In the genomic region with DNA sequence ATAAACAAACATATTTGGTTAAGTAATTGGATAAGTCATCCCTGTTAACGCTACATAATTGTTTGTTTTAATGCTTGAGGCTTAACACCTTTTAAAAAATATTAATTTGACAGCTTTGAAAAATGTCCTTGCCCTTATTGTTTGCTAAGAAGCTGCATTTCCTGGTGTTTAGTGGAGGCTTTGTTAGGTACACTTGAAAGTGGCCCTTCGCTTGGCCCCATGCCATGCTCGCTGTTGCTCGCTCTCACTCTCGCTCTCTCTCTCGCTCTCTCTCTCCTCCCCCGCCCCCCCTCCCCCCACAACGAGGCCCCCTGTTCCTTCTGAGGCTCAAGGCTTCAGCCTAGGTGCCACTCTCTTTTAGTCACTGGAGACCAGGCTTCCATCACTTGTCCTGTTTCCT, we compare ENCODE assay signal across 19 cellular contexts.
A peak's percentile ranks its signal among the peaks of the same experiment; 100 is the strongest.
DNase-seq lines count a peak whose midpoint lies in the region; ATAC-seq, FAIRE-seq and TF ChIP-seq lines count a peak whose summit lies in the region.
"Had no signal": no experiment of that assay in that cellular context is flagged by ENCODE, and none has a peak within 500 bp of the region (broad histone marks: within the 10 kb centered on the region; RNA-seq: fewer than 3 reads in every experiment).

No MANE protein-coding gene starts in this region.

- TF ChIP-seq CTCF in GM23338 (conservative IDR thresholded peaks at IDR 0.05; ENCODE audit: low read depth in 2 of 2) (no peak), neural progenitor cell (IDR thresholded peaks at IDR 0.05) (no peak)

- H3K9me2 ChIP-seq in GM23338 (ENCODE audit: insufficient read depth), result no peaks in the 10 kb centered on the region

- H3K27ac ChIP-seq in GM23338 (ENCODE audit: low read depth), result no peak overlapping the region
- H3K27ac ChIP-seq in SK-N-MC, result peak overlapping the region; percentile 60; the same call in 1 of the 2 replicates
- H3K27ac ChIP-seq in neural progenitor cell, result no peak overlapping the region
- H3K27ac ChIP-seq: psoas muscle, RWPE1, VCaP had no signal

- DNase-seq in GM23338 (ENCODE audit: low spot score), result no peak
- peak; percentile 35 for DNase-seq in NCI-H146 (lab: John Stamatoyannopoulos, UW)
- DNase-seq in SK-N-MC (ENCODE audit: low read depth, low spot score), result no peak
- no peak for DNase-seq in neural progenitor cell (ENCODE audit: low spot score)
- no peak for DNase-seq in Ammon's horn (ENCODE audit: low spot score)
- DNase-seq in HPDE6-E6E7 (ENCODE audit: extremely low spot score), result no peak
- no peak for DNase-seq in GM12891 (ENCODE audit: insufficient read length, low spot score)
- DNase-seq: activated CD4-positive, alpha-beta T cell treated with anti-CD3 and anti-CD28 coated beads, Interleukin-2, amount 50 U/mL, for 48 hours; Kasumi-1; naive thymus-derived CD8-positive, alpha-beta T cell; NCI-H1930; psoas muscle had no signal

- H3K27ac Mint-ChIP-seq in GM23338 (no peak overlapping the region), neural progenitor cell (peak overlapping the region; percentile 82)
- H3K27ac Mint-ChIP-seq: activated naive CD4-positive, alpha-beta T cell treated with anti-CD3 and anti-CD28 coated beads, Interleukin-2, amount 50 U/mL, for 24 hours; B cell; naive thymus-derived CD8-positive, alpha-beta T cell; T-helper 1 cell treated with Interleukin-12 subunit alpha and Interleukin-12 subunit beta and Interleukin-4 antibody, amounts not matched to agents 30 μg/mL and 1 μg/mL, for 36 hours had no signal

- H3K9me3 ChIP-seq in SK-N-MC (ENCODE audit: low read depth, low read length) (no peaks in the 10 kb centered on the region), neural progenitor cell (ENCODE audit: low read depth) (no peaks in the 10 kb centered on the region)
- H3K9me3 ChIP-seq: HAP-1, psoas muscle had no signal

- H3K9me3 Mint-ChIP-seq in GM23338 (no peaks in the 10 kb centered on the region), neural progenitor cell (no peaks in the 10 kb centered on the region)
- H3K9me3 Mint-ChIP-seq: activated naive CD4-positive, alpha-beta T cell treated with anti-CD3 and anti-CD28 coated beads, Interleukin-2, amount 50 U/mL, for 24 hours; naive thymus-derived CD8-positive, alpha-beta T cell; T-helper 1 cell treated with Interleukin-12 subunit alpha and Interleukin-12 subunit beta and Interleukin-4 antibody, amounts not matched to agents 30 μg/mL and 1 μg/mL, for 36 hours had no signal

- H2AFZ ChIP-seq in GM23338 (peak overlapping the region; percentile 82; the same call in 1 of the 2 replicates), neural progenitor cell (replicated peaks) (peak overlapping the region; percentile 47)

- no peak for ATAC-seq in GM23338
- ATAC-seq: naive thymus-derived CD8-positive, alpha-beta T cell; psoas muscle had no signal

- no peak for TF ChIP-seq POLR2A in GM12891 (IDR thresholded peaks at IDR 0.05; ENCODE audit: low read depth, low read length)

- no peaks in the 10 kb centered on the region for H3K27me3 ChIP-seq in GM23338 (ENCODE audit: insufficient read depth)
- no peaks in the 10 kb centered on the region for H3K27me3 ChIP-seq in neural progenitor cell

- H3K4me1 ChIP-seq in GM23338 (ENCODE audit: insufficient read depth) (peaks cover 8% of the 10 kb centered on the region; the same call in 1 of the 2 replicates), neural progenitor cell (peaks cover 12% of the 10 kb centered on the region)
- H3K4me1 ChIP-seq: psoas muscle had no signal

- H3K36me3 Mint-ChIP-seq in GM23338 (ENCODE audit: low read depth) (no peaks in the 10 kb centered on the region), neural progenitor cell (peaks cover 5% of the 10 kb centered on the region)
- H3K36me3 Mint-ChIP-seq: activated naive CD4-positive, alpha-beta T cell treated with anti-CD3 and anti-CD28 coated beads, Interleukin-2, amount 50 U/mL, for 24 hours; naive thymus-derived CD8-positive, alpha-beta T cell had no signal

- H4K20me1 ChIP-seq in GM23338 (replicated peaks; ENCODE audit: insufficient read depth) (no peaks in the 10 kb centered on the region), neural progenitor cell (ENCODE audit: low read depth) (no peaks in the 10 kb centered on the region)

- no peak overlapping the region for H3K9ac ChIP-seq in SK-N-MC (ENCODE audit: insufficient read length)
- H3K9ac ChIP-seq in neural progenitor cell, result no peak overlapping the region

- no peaks in the 10 kb centered on the region for H3K36me3 ChIP-seq in GM23338 (ENCODE audit: insufficient read depth)
- no peaks in the 10 kb centered on the region for H3K36me3 ChIP-seq in SK-N-MC (ENCODE audit: insufficient read depth, low read length)
- no peaks in the 10 kb centered on the region for H3K36me3 ChIP-seq in neural progenitor cell
- H3K36me3 ChIP-seq: HAP-1 had no signal

- no peak overlapping the region for H3K4me2 ChIP-seq in GM23338
- peak overlapping the region; percentile 29 for H3K4me2 ChIP-seq in neural progenitor cell

- H3K4me3 ChIP-seq in GM23338 (no peak overlapping the region), SK-N-MC (peak overlapping the region; percentile 7; the same call in 1 of the 2 replicates), neural progenitor cell (no peak overlapping the region)
- H3K4me3 ChIP-seq: HAP-1, lung, psoas muscle had no signal

- H3K79me2 ChIP-seq in GM23338 (replicated peaks; ENCODE audit: insufficient read depth) (no peaks in the 10 kb centered on the region), neural progenitor cell (ENCODE audit: low read depth) (no peaks in the 10 kb centered on the region)

- H3K27me3 Mint-ChIP-seq in GM23338 (ENCODE audit: insufficient read depth, low read depth, poor library complexity) (peaks cover 2% of the 10 kb centered on the region), neural progenitor cell (ENCODE audit: insufficient read depth, low read depth) (peaks cover 3% of the 10 kb centered on the region)
- H3K27me3 Mint-ChIP-seq: B cell had no signal

- H3K4me1 Mint-ChIP-seq in GM23338 (peaks cover 12% of the 10 kb centered on the region; the same call in 2 of the 3 replicates), neural progenitor cell (peaks cover 19% of the 10 kb centered on the region)
- H3K4me1 Mint-ChIP-seq: activated naive CD4-positive, alpha-beta T cell treated with anti-CD3 and anti-CD28 coated beads, Interleukin-2, amount 50 U/mL, for 24 hours; naive thymus-derived CD8-positive, alpha-beta T cell had no signal

- no peak overlapping the region for H3K4me3 Mint-ChIP-seq in GM23338
- no peak overlapping the region for H3K4me3 Mint-ChIP-seq in neural progenitor cell
- H3K4me3 Mint-ChIP-seq: activated naive CD4-positive, alpha-beta T cell treated with anti-CD3 and anti-CD28 coated beads, Interleukin-2, amount 50 U/mL, for 24 hours; B cell; naive thymus-derived CD8-positive, alpha-beta T cell; T-helper 1 cell treated with Interleukin-12 subunit alpha and Interleukin-12 subunit beta and Interleukin-4 antibody, amounts not matched to agents 30 μg/mL and 1 μg/mL, for 36 hours had no signal

- FAIRE-seq in GM12891 (lab: Jason Lieb, UNC), result no peak

- H3F3A ChIP-seq in GM23338 (replicated peaks; ENCODE audit: low read depth) (no peaks in the 10 kb centered on the region), neural progenitor cell (ENCODE audit: low read depth) (no peaks in the 10 kb centered on the region)

TF ChIP-seq in GM23338, 12 proteins besides CTCF, POLR2A, EP300 and RAD21 (continues in another document):
- no peak for TF ChIP-seq POLR2AphosphoS5 (IDR thresholded peaks at IDR 0.05; ENCODE audit: low read depth)
- no peak for TF ChIP-seq EZH2 (IDR thresholded peaks at IDR 0.05; ENCODE audit: low read depth, unreplicated experiment)
- no peak for TF ChIP-seq STAT1 (IDR thresholded peaks at IDR 0.05; ENCODE audit: unreplicated experiment)
- no peak for TF ChIP-seq NANOG (IDR thresholded peaks at IDR 0.05; ENCODE audit: borderline replicate concordance)
- no peak for TF ChIP-seq EZH2phosphoT487 (IDR thresholded peaks at IDR 0.05; ENCODE audit: unreplicated experiment)
- no peak for TF ChIP-seq JUNB (IDR thresholded peaks at IDR 0.05; ENCODE audit: unreplicated experiment)
- TF ChIP-seq ZNF114 (CRISPR knock-in tag; IDR thresholded peaks at IDR 0.05), result no peak
- TF ChIP-seq, protein P1, sequence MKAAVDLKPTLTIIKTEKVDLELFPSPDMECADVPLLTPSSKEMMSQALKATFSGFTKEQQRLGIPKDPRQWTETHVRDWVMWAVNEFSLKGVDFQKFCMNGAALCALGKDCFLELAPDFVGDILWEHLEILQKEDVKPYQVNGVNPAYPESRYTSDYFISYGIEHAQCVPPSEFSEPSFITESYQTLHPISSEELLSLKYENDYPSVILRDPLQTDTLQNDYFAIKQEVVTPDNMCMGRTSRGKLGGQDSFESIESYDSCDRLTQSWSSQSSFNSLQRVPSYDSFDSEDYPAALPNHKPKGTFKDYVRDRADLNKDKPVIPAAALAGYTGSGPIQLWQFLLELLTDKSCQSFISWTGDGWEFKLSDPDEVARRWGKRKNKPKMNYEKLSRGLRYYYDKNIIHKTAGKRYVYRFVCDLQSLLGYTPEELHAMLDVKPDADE (IDR thresholded peaks at IDR 0.05), result no peak
- TF ChIP-seq ZNF331 (CRISPR knock-in tag; IDR thresholded peaks at IDR 0.05; ENCODE audit: low read depth), result no peak

TF ChIP-seq in GM12891, 5 proteins besides CTCF, POLR2A, EP300 and RAD21:
- TF ChIP-seq POLR2AphosphoS5 (IDR thresholded peaks at IDR 0.05; ENCODE audit: low read depth, low read length), result no peak
